In the genomic region with DNA sequence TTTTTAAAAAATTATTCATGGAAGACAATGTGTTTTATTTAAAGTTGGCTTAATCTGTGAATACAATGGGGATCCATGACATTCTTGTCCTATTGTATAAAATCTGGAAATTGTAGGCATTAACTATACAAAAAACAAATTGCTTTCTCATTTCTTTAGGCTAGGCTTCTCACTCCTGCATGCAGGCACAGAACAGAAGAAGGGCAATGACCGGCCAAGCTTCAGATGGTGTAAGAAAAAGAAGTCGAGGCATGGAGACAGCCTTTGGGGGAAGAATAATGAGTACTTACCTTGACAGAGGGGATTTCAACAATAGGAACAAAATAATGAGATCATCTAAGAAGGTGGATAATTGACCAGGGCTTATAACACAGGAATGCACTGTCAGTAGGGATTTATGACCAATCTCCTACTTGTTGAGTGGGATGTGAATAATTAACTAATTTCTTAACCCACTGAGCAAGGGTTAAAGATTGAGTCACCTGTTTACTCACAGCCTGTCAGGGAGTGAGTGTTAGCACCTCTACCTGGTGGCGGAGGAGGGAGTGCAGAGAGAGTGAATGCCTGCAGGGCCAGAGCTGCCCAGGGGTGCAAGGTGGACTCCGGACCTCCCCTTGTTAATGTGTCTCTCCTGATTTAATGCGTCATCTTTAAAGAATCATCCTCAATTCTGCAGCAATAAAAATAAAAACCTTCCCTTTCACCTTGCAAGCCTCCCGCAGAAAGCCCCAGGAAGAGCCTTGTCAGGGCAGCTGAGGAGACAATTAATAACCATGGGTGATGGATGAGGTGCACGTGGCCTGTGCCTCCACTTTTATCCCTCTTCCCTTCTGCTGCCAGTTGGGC, we compare ENCODE assay signal across 1 cellular context.
TF ChIP-seq lines count a peak whose summit lies in the region.

No MANE protein-coding gene starts in this region.

TF ChIP-seq in HepG2, 621 proteins besides CTCF, POLR2A, EP300 and RAD21 (continued from another document and continues in another):
- TF ChIP-seq ZNF318 (CRISPR knock-in tag; IDR thresholded peaks at IDR 0.05) (no peak), ZNF3 (CRISPR knock-in tag; IDR thresholded peaks at IDR 0.05) (no peak), ETV6 (CRISPR knock-in tag; conservative IDR thresholded peaks at IDR 0.05) (no peak), MTF2 (CRISPR knock-in tag; IDR thresholded peaks at IDR 0.05; ENCODE audit: borderline replicate concordance) (no peak), TAF15 (IDR thresholded peaks at IDR 0.05; ENCODE audit: low read depth, low read length, poor library complexity, severe bottlenecking) (no peak), FOXC1 (CRISPR knock-in tag; IDR thresholded peaks at IDR 0.05; ENCODE audit: borderline replicate concordance) (no peak), RXRB (CRISPR knock-in tag; IDR thresholded peaks at IDR 0.05; ENCODE audit: borderline replicate concordance) (peak; percentile 52; the same call in 1 of the 2 replicates), ZNF280D (CRISPR knock-in tag; IDR thresholded peaks at IDR 0.05) (no peak), GPN1 (CRISPR knock-in tag; IDR thresholded peaks at IDR 0.05; ENCODE audit: borderline replicate concordance) (no peak), TCF7L2 (IDR thresholded peaks at IDR 0.05; ENCODE audit: low read depth, low read length) (no peak), XBP1 (CRISPR knock-in tag; IDR thresholded peaks at IDR 0.05) (no peak), ZNF652 (CRISPR knock-in tag; IDR thresholded peaks at IDR 0.05; ENCODE audit: borderline replicate concordance, low read depth) (peak; percentile 99), ZNF44 (CRISPR knock-in tag; IDR thresholded peaks at IDR 0.05) (no peak), ZSCAN5A (CRISPR knock-in tag; IDR thresholded peaks at IDR 0.05; ENCODE audit: borderline replicate concordance) (no peak; the same call in 1 of the 2 replicates), SATB2 (CRISPR knock-in tag; IDR thresholded peaks at IDR 0.05) (no peak)
- TF ChIP-seq, protein P1, sequence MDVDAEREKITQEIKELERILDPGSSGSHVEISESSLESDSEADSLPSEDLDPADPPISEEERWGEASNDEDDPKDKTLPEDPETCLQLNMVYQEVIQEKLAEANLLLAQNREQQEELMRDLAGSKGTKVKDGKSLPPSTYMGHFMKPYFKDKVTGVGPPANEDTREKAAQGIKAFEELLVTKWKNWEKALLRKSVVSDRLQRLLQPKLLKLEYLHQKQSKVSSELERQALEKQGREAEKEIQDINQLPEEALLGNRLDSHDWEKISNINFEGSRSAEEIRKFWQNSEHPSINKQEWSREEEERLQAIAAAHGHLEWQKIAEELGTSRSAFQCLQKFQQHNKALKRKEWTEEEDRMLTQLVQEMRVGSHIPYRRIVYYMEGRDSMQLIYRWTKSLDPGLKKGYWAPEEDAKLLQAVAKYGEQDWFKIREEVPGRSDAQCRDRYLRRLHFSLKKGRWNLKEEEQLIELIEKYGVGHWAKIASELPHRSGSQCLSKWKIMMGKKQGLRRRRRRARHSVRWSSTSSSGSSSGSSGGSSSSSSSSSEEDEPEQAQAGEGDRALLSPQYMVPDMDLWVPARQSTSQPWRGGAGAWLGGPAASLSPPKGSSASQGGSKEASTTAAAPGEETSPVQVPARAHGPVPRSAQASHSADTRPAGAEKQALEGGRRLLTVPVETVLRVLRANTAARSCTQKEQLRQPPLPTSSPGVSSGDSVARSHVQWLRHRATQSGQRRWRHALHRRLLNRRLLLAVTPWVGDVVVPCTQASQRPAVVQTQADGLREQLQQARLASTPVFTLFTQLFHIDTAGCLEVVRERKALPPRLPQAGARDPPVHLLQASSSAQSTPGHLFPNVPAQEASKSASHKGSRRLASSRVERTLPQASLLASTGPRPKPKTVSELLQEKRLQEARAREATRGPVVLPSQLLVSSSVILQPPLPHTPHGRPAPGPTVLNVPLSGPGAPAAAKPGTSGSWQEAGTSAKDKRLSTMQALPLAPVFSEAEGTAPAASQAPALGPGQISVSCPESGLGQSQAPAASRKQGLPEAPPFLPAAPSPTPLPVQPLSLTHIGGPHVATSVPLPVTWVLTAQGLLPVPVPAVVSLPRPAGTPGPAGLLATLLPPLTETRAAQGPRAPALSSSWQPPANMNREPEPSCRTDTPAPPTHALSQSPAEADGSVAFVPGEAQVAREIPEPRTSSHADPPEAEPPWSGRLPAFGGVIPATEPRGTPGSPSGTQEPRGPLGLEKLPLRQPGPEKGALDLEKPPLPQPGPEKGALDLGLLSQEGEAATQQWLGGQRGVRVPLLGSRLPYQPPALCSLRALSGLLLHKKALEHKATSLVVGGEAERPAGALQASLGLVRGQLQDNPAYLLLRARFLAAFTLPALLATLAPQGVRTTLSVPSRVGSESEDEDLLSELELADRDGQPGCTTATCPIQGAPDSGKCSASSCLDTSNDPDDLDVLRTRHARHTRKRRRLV (CRISPR knock-in tag; IDR thresholded peaks at IDR 0.05): no peak
- TF ChIP-seq, protein P2, sequence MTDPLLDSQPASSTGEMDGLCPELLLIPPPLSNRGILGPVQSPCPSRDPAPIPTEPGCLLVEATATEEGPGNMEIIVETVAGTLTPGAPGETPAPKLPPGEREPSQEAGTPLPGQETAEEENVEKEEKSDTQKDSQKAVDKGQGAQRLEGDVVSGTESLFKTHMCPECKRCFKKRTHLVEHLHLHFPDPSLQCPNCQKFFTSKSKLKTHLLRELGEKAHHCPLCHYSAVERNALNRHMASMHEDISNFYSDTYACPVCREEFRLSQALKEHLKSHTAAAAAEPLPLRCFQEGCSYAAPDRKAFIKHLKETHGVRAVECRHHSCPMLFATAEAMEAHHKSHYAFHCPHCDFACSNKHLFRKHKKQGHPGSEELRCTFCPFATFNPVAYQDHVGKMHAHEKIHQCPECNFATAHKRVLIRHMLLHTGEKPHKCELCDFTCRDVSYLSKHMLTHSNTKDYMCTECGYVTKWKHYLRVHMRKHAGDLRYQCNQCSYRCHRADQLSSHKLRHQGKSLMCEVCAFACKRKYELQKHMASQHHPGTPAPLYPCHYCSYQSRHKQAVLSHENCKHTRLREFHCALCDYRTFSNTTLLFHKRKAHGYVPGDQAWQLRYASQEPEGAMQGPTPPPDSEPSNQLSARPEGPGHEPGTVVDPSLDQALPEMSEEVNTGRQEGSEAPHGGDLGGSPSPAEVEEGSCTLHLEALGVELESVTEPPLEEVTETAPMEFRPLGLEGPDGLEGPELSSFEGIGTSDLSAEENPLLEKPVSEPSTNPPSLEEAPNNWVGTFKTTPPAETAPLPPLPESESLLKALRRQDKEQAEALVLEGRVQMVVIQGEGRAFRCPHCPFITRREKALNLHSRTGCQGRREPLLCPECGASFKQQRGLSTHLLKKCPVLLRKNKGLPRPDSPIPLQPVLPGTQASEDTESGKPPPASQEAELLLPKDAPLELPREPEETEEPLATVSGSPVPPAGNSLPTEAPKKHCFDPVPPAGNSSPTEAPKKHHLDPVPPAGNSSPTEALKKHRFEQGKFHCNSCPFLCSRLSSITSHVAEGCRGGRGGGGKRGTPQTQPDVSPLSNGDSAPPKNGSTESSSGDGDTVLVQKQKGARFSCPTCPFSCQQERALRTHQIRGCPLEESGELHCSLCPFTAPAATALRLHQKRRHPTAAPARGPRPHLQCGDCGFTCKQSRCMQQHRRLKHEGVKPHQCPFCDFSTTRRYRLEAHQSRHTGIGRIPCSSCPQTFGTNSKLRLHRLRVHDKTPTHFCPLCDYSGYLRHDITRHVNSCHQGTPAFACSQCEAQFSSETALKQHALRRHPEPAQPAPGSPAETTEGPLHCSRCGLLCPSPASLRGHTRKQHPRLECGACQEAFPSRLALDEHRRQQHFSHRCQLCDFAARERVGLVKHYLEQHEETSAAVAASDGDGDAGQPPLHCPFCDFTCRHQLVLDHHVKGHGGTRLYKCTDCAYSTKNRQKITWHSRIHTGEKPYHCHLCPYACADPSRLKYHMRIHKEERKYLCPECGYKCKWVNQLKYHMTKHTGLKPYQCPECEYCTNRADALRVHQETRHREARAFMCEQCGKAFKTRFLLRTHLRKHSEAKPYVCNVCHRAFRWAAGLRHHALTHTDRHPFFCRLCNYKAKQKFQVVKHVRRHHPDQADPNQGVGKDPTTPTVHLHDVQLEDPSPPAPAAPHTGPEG (CRISPR knock-in tag; IDR thresholded peaks at IDR 0.05): no peak
- TF ChIP-seq, protein P3, sequence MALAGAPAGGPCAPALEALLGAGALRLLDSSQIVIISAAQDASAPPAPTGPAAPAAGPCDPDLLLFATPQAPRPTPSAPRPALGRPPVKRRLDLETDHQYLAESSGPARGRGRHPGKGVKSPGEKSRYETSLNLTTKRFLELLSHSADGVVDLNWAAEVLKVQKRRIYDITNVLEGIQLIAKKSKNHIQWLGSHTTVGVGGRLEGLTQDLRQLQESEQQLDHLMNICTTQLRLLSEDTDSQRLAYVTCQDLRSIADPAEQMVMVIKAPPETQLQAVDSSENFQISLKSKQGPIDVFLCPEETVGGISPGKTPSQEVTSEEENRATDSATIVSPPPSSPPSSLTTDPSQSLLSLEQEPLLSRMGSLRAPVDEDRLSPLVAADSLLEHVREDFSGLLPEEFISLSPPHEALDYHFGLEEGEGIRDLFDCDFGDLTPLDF (CRISPR knock-in tag; IDR thresholded peaks at IDR 0.05): no peak
